9 cellular contexts compared by ENCODE assay signal in the genomic region with DNA sequence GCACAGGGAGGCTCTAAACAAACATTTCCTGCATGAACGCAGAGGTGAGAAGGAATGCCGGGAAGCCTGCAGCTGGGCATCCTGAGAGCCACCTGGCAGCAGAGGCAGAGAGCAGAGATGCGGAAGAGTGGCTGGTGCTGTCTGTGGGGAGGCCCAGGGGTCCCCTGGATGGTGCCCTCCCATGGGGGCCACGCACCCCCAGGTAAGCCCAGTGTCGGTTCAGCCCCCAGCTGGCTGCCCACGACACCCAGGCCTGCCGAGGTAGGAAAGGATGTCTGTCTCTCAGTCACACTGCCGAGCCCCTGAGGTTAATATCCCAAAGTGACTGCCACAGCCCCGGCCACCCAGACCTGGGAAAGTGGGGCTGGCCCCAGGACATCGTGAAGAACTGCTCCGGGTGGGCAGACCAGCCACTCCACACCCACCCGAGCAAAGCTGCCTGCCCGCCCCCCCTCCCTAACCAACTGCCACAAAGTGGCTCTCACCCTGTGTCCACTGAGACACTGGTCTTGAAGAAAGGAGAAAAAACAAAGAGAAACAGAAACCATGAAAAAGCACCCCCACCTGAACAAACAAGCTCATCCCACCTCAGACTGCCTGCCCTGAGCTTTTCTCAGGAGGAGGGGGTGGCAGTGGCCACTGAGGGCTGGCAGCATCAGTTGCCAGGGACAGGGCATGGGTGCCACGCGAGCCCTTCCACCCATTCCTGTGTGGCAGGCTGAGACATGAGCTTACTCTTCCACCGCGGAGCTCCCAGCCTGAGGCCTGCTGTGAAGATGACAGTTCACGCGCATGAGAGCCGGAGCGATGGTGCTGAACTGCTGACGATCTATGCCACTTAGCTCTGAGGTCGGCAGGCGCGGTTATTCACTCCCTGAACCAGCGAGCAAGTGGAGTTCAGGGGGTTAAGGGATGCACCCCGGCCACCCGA. TPM values are rescaled to one million over a fixed set of nuclear protein-coding genes. Genes with fewer than 3 reads are reported as not detected.
DNase-seq lines count a peak whose midpoint lies in the region; ATAC-seq and TF ChIP-seq lines count a peak whose summit lies in the region.
"Had no signal": no experiment of that assay in that cellular context is flagged by ENCODE, and none has a peak within 500 bp of the region (broad histone marks: within the 10 kb centered on the region; RNA-seq: fewer than 3 reads in every experiment).

No MANE protein-coding gene starts in this region.

- no peak overlapping the region for H3K9ac ChIP-seq in H9 (ENCODE audit: extremely low read depth, insufficient read length, low read length)

- no peak overlapping the region for H3K4ac ChIP-seq in H9 (ENCODE audit: low read depth, low read length)

- H3K27me3 Mint-ChIP-seq in H9 (ENCODE audit: low read depth) (no peaks in the 10 kb centered on the region), WTC11 (ENCODE audit: low read depth) (no peaks in the 10 kb centered on the region), naive B cell (no peaks in the 10 kb centered on the region)

- peaks cover 3% of the 10 kb centered on the region for H3K79me1 ChIP-seq in H9 (ENCODE audit: insufficient read depth, low read depth, low read length, poor library complexity, severe bottlenecking)

- H2AFZ ChIP-seq in H9 (ENCODE audit: low read length) = no peak overlapping the region

- TF ChIP-seq CTCF in H9 (conservative IDR thresholded peaks at IDR 0.05) (no peak), WTC11 (IDR thresholded peaks at IDR 0.05) (no peak)

- no peak for ATAC-seq in WTC11
- ATAC-seq in naive B cell (ENCODE audit: low read depth in 2 of 2) = peak in 1 of 2 donors; percentile 29
- no peak for ATAC-seq in HG03460 (IDR thresholded peaks at IDR 0.05; ENCODE audit: unreplicated experiment)

- no peak overlapping the region for H2BK15ac ChIP-seq in H9 (ENCODE audit: low read depth, low read length)

- H3K4me3 Mint-ChIP-seq in H9 (no peak overlapping the region; a peak in 1 of 5 replicates), WTC11 (no peak overlapping the region), naive B cell (peak overlapping the region in 3 of 8 donors; percentile 6 to 67 (median 45))

- DNase-seq in COR-L47 (lab: John Stamatoyannopoulos, UW) (peak; percentile 40), H9 (no peak), WTC11 (ENCODE audit: low spot score) (no peak), naive B cell (no peak), cardiac septum (ENCODE audit: low spot score) (no peak)
- DNase-seq in activated CD8-positive, alpha-beta memory T cell treated with anti-CD3 and anti-CD28 coated beads for 24 hours = no peak

- no peak overlapping the region for H3K14ac ChIP-seq in H9 (ENCODE audit: insufficient read depth, low read length)

- no peak overlapping the region for H3K23ac ChIP-seq in H9 (ENCODE audit: insufficient read length, low read depth, low read length)

- H3K4me1 Mint-ChIP-seq in H9 (peaks cover 73 to 81% of the 10 kb centered on the region in 2 experiments), WTC11 (peaks cover 92% of the 10 kb centered on the region), naive B cell (peaks cover 88 to 99% (median 95%) of the 10 kb centered on the region in 3 donors)

- no peak overlapping the region for H3K18ac ChIP-seq in H9 (ENCODE audit: insufficient read length, low read depth, low read length)

- H2AK5ac ChIP-seq in H9 (ENCODE audit: insufficient read length, low read length) = no peak overlapping the region

- CTCF ChIA-PET in WTC11 (lab: Charles Lee) = interaction anchor here (1.4 to 4.5 kb wide), 5 partner anchors 9 to 53 kb away, joined by 5 to 30 read pairs (median 6); no protein-coding TSS in a partner anchor

- H4K8ac ChIP-seq in H9 (replicated peaks; ENCODE audit: insufficient read length, low read depth, low read length) = no peak overlapping the region

- H4K5ac ChIP-seq in H9 (ENCODE audit: insufficient read length, low read depth, low read length) = no peak overlapping the region

- H3K4me2 ChIP-seq in H9 (ENCODE audit: insufficient read depth, insufficient read length, low read length) = no peak overlapping the region

- H3K36me3 Mint-ChIP-seq in H9 (ENCODE audit: insufficient read depth in 1 of 3, low read depth in 3 of 3) = peaks cover 0 to 8% (median 0%) of the 10 kb centered on the region in 3 experiments; a peak in 3 of 7 replicates
- no peaks in the 10 kb centered on the region for H3K36me3 Mint-ChIP-seq in WTC11
- H3K36me3 Mint-ChIP-seq in naive B cell = peaks cover 0 to 8% of the 10 kb centered on the region in 2 donors

- no peak overlapping the region for H2BK5ac ChIP-seq in H9 (ENCODE audit: insufficient read length, low read length)

- no peak overlapping the region for H3K27ac ChIP-seq in H9 (ENCODE audit: insufficient read length, low read depth, low read length)
- H3K27ac ChIP-seq: suprapubic skin had no signal

- no peak overlapping the region for H3T11ph ChIP-seq in H9 (ENCODE audit: low read length)

- peaks cover 5% of the 10 kb centered on the region; the same call in 1 of the 2 replicates for H3K79me2 ChIP-seq in H9 (ENCODE audit: insufficient read depth, low read length)

- no peaks in the 10 kb centered on the region for H3K27me3 ChIP-seq in H9 (ENCODE audit: insufficient read depth, low read length)
- H3K27me3 ChIP-seq: suprapubic skin had no signal

- no peaks in the 10 kb centered on the region for H3K9me3 ChIP-seq in H9 (ENCODE audit: control insufficient read depth, low read depth, low read length)
- H3K9me3 ChIP-seq: mucosa of descending colon, suprapubic skin had no signal

- no peak overlapping the region for H4K91ac ChIP-seq in H9 (ENCODE audit: insufficient read length, low read depth, low read length)

- H3K9me3 Mint-ChIP-seq in H9 (no peaks in the 10 kb centered on the region), WTC11 (no peaks in the 10 kb centered on the region), naive B cell (no peaks in the 10 kb centered on the region)

- H3K56ac ChIP-seq in H9 (ENCODE audit: insufficient read length, low read depth, low read length) = no peak overlapping the region

- WGBS in H9 (ENCODE audit: extremely low coverage, insufficient read length, low lambda C conversion rate) = no CpG with 5 or more reads among the region's 28 CpGs

- no peak overlapping the region for H2BK12ac ChIP-seq in H9 (ENCODE audit: insufficient read length, low read depth, low read length)

- no peaks in the 10 kb centered on the region for H3K23me2 ChIP-seq in H9 (ENCODE audit: insufficient read length, low read depth, low read length, poor library complexity, severe bottlenecking)

- POLR2A ChIA-PET in WTC11 (lab: Charles Lee) = no interaction called here

- no peak overlapping the region for H2BK120ac ChIP-seq in H9 (ENCODE audit: low read depth, low read length, poor library complexity, severe bottlenecking)

- peaks cover 2% of the 10 kb centered on the region for H4K20me1 ChIP-seq in H9 (ENCODE audit: control insufficient read depth, insufficient read depth, insufficient read length)

- H3K27ac Mint-ChIP-seq in H9 (peak overlapping the region in 2 of 3 experiments; percentile 75 to 92; a peak in 2 of 7 replicates), WTC11 (peak overlapping the region; percentile 90), naive B cell (peak overlapping the region; percentile 79 to 99 (median 93))

- peaks cover 4% of the 10 kb centered on the region; the same call in 1 of the 2 replicates for H3K4me1 ChIP-seq in H9 (ENCODE audit: insufficient read depth, low read length)

- no peak overlapping the region for H2BK20ac ChIP-seq in H9 (ENCODE audit: low read depth, low read length, poor library complexity, severe bottlenecking)

- intact Hi-C loops in cardiac septum (cut with DNase I) = loop anchor here (5.0 kb wide), 1 partner anchor 40 kb away; the partner anchor contains the start of gene CCDC88C

TF ChIP-seq in WTC11, 78 proteins besides CTCF, POLR2A, EP300 and RAD21:
- no peak for TF ChIP-seq NR2C2 (CRISPR knock-in tag; IDR thresholded peaks at IDR 0.05)
TF ChIP-seq in WTC11: peak in this region for 0.

RNA-seq across cellular contexts. Expression of gene CCDC88C, which starts 40.8 kb away (rescaled TPM):
- 46.6 and 52.4 TPM in 2 replicates for total RNA-seq in H9 (2021)
- total RNA-seq in WTC11 (2021) = 46.4 to 64.8 TPM (median 46.6 TPM) in 3 replicates
- 10 to 100 TPM; 13.5 to 35.0 (median 15.8) TPM for polyA plus RNA-seq in naive B cell (ENCODE audit: low read depth in 6 of 6)
- 2.6 TPM for total RNA-seq in cardiac septum

Comparison
In these comparisons a context has a peak if more than half of its experiments do, and no peak if none do; other contexts are left out.
1. RNA of gene CCDC88C, which starts 40.8 kb away (total RNA-seq): 46.4 to 64.8 TPM in WTC11 and 46.6 to 52.4 TPM in H9; 2.6 TPM in cardiac septum (single experiment); every median in the first group is over 10 times any median in the second.
2. Peak in every context shown above with its lines, with median percentiles within 50 percentile points of each other: H3K27ac Mint-ChIP-seq.